Comparison of ENCODE assay signal across 31 cellular contexts in genomic region chr3:126264952-126265351, GRCh38.
DNase-seq lines count a peak whose midpoint lies in the region; ATAC-seq, FAIRE-seq and TF ChIP-seq lines count a peak whose summit lies in the region.
"Had no signal": no experiment of that assay in that cellular context is flagged by ENCODE, and none has a peak within 500 bp of the region (broad histone marks: within the 10 kb centered on the region; RNA-seq: fewer than 3 reads in every experiment).

No MANE protein-coding gene starts in this region.

- H3K79me1 ChIP-seq in IMR-90 (ENCODE audit: low read depth in 1 of 2, low read length in 2 of 2) (no peaks in the 10 kb centered on the region), H1 (ENCODE audit: low read depth, low read length) (no peaks in the 10 kb centered on the region)

- H3K79me2 ChIP-seq in H1 (ENCODE audit: control insufficient read depth in 1 of 2, insufficient read depth in 2 of 2, low read length in 2 of 2): no peaks in the 10 kb centered on the region

- H2BK20ac ChIP-seq in IMR-90 (ENCODE audit: low read depth, low read length) (no peak overlapping the region), H1 (ENCODE audit: low read length) (no peak overlapping the region)

- TF ChIP-seq POLR2A in IMR-90 (IDR thresholded peaks at IDR 0.05; ENCODE audit: low read depth, low read length) (no peak), H1 (IDR thresholded peaks at IDR 0.05; ENCODE audit: control extremely low read depth in 1 of 2, low read depth in 2 of 2, low read length in 2 of 2) (no peak)

- 20% methylated on average over 1 of the region's 12 CpGs; no CpG with 5 or more reads in 1 of the 2 experiments for WGBS in IMR-90 (ENCODE audit: extremely low coverage in 2 of 2, insufficient read length in 1 of 2), 2 experiments
- 89% methylated on average over 12 of the region's 12 CpGs; no CpG with 5 or more reads in 1 of the 2 experiments for WGBS in H1 (ENCODE audit: extremely low coverage in 1 of 2, insufficient coverage in 1 of 2, insufficient read length in 1 of 2, insufficient replicate concordance in 2 of 2, low coverage in 1 of 2, low lambda C conversion rate in 2 of 2, missing lambda C conversion rate in 1 of 2), 2 experiments

- H4K5ac ChIP-seq in IMR-90 (ENCODE audit: low read depth, low read length) (no peak overlapping the region), H1 (ENCODE audit: insufficient read length, low read depth, low read length) (no peak overlapping the region)

- H3K56ac ChIP-seq in IMR-90 (ENCODE audit: extremely low read depth, insufficient read depth, low read length) (no peak overlapping the region), H1 (replicated peaks; ENCODE audit: insufficient read length, low read depth, low read length) (no peak overlapping the region)

- ATAC-seq in IMR-90 (ENCODE audit: low read depth) (no peak), thoracic aorta (ENCODE audit: insufficient number of reproducible peaks, low FRiP score, low read depth) (no peak), HG02763 (IDR thresholded peaks at IDR 0.05; ENCODE audit: unreplicated experiment) (no peak)
- ATAC-seq: left lung; stimulated activated effector memory CD8-positive, alpha-beta T cell treated with anti-CD3 and anti-CD28 coated beads, Interleukin-12 subunit alpha, Interleukin-12 subunit beta, amount 100 ng/mL, for 72 hours had no signal

- no peak overlapping the region for H2AK5ac ChIP-seq in IMR-90 (ENCODE audit: low read depth, low read length)
- H2AK5ac ChIP-seq in H1 (ENCODE audit: low read depth, low read length): no peak overlapping the region

- H2AK9ac ChIP-seq in IMR-90 (replicated peaks; ENCODE audit: low read depth, low read length, poor library complexity): peak overlapping the region; percentile 69

- TF ChIP-seq CTCF in IMR-90 (conservative IDR thresholded peaks at IDR 0.05; ENCODE audit: low read depth, low read length): no peak
- TF ChIP-seq CTCF in H1 (IDR thresholded peaks at IDR 0.05; ENCODE audit: control extremely low read depth in 1 of 3, insufficient read depth in 1 of 3, low read depth in 1 of 3, low read length in 3 of 3): peak in 2 of 3 experiments; percentile 20 to 28; a peak in 2 of 4 replicates
- no peak for TF ChIP-seq CTCF in mesothelial cell of epicardium (IDR thresholded peaks at IDR 0.05; ENCODE audit: unreplicated experiment)
- TF ChIP-seq CTCF in thoracic aorta (IDR thresholded peaks at IDR 0.05): no peak

- no peak overlapping the region for H3K18ac ChIP-seq in IMR-90 (ENCODE audit: low read depth, low read length)
- H3K18ac ChIP-seq in H1 (ENCODE audit: extremely low read depth, low read length): no peak overlapping the region

- peaks cover 4% of the 10 kb centered on the region for H3K9me3 ChIP-seq in IMR-90 (ENCODE audit: control insufficient read depth, insufficient read depth, low read length)
- H3K9me3 ChIP-seq in H1 (ENCODE audit: insufficient read depth in 2 of 2, low read depth in 1 of 2, low read length in 1 of 2): peaks cover 0 to 4% of the 10 kb centered on the region in 2 experiments; a peak in 1 of 4 replicates
- no peaks in the 10 kb centered on the region for H3K9me3 ChIP-seq in thoracic aorta
- H3K9me3 ChIP-seq: BLaER1, left lung, SJCRH30 had no signal

- no peak for FAIRE-seq in H1 (lab: Jason Lieb, UNC)
- FAIRE-seq: GM12891, islet of Langerhans, RCC 7860 had no signal

- H3K23me2 ChIP-seq in H1 (ENCODE audit: low read depth, low read length): peaks cover 13% of the 10 kb centered on the region

- in situ Hi-C loops in IMR-90 (cut with MboI; ENCODE audit: low sequenced_read_pairs): no loop called here

- H3K4me3 Mint-ChIP-seq in mesothelial cell of epicardium: no peak overlapping the region
- H3K4me3 Mint-ChIP-seq: activated naive CD8-positive, alpha-beta T cell; stimulated activated effector memory CD8-positive, alpha-beta T cell treated with anti-CD3 and anti-CD28 coated beads, Interleukin-12 subunit alpha, Interleukin-12 subunit beta, amount 100 ng/mL, for 72 hours had no signal

- no TSS peak for BruUV-seq in IMR-90 (replicated peaks; lab: Mats Ljungman, UMichigan)

- peak overlapping the region; percentile 39 for H2AFZ ChIP-seq in IMR-90 (replicated peaks; ENCODE audit: low read length, poor library complexity)
- H2AFZ ChIP-seq in H1 (ENCODE audit: low read length): no peak overlapping the region

- intact Hi-C loops in IMR-90 (cut with micrococcal nuclease): no loop called here

- H3K36me3 ChIP-seq in IMR-90 (ENCODE audit: control insufficient read depth, insufficient read depth, low read length) (no peaks in the 10 kb centered on the region), H1 (ENCODE audit: control insufficient read depth in 2 of 4, insufficient read depth in 4 of 4, low read length in 3 of 4) (no peaks in the 10 kb centered on the region), thoracic aorta (no peaks in the 10 kb centered on the region)
- H3K36me3 ChIP-seq: BLaER1, cardiac muscle cell, left lung, SJCRH30 had no signal

- no peak for DNase-seq in IMR-90
- peak in 1 of 2 experiments; percentile 49 for DNase-seq in H1 (ENCODE audit: low read depth in 1 of 2, low spot score in 2 of 2)
- DNase-seq in mesothelial cell of epicardium (ENCODE audit: low spot score in 2 of 2, unreplicated experiment in 2 of 2): no peak
- no peak for DNase-seq in thoracic aorta (ENCODE audit: low spot score)
- no peak for DNase-seq in NCI-H2107 treated with DMSO at 0.1 percent for 48 hours (lab: John Stamatoyannopoulos, UW; ENCODE audit: unreplicated experiment)
- DNase-seq in activated effector memory CD4-positive, alpha-beta T cell treated with anti-CD3 and anti-CD28 coated beads, Interleukin-2, amount 50 U/mL, for 16 hours: no peak
- no peak for DNase-seq in GM03348 (ENCODE audit: low spot score)
- DNase-seq: activated CD4-positive, alpha-beta T cell treated with anti-CD3 and anti-CD28 coated beads for 48 hours; activated CD8-positive, alpha-beta memory T cell treated with anti-CD3 and anti-CD28 coated beads for 24 hours; activated T-cell treated with anti-CD3 and anti-CD28 coated beads for 4 hours; dermis blood vessel endothelial cell; Kasumi-1; left lung; mesenchymal stem cell; MV-4-11; NCI-H146; NCI-H446; NCI-H774; SJCRH30; SW 1271; T1000 had no signal

- H3K4me3 ChIP-seq in IMR-90 (ENCODE audit: insufficient read depth, low read depth, low read length) (no peak overlapping the region), H1 (ENCODE audit: extremely low read depth in 1 of 4, insufficient read depth in 2 of 4, low read depth in 3 of 4, low read length in 4 of 4) (no peak overlapping the region), thoracic aorta (no peak overlapping the region)
- H3K4me3 ChIP-seq: BLaER1, cardiac muscle cell, left lung, SJCRH30 had no signal

- H2BK15ac ChIP-seq in IMR-90 (ENCODE audit: low read depth, low read length): 0 out of 3 replicates have a peak overlapping the region, but pooled peaks have one; percentile 43
- no peak overlapping the region for H2BK15ac ChIP-seq in H1 (ENCODE audit: low read length)

- no peaks in the 10 kb centered on the region for H3K27me3 Mint-ChIP-seq in mesothelial cell of epicardium (ENCODE audit: low read depth)

- peak overlapping the region; percentile 93 for H3K27ac Mint-ChIP-seq in mesothelial cell of epicardium
- H3K27ac Mint-ChIP-seq: activated naive CD8-positive, alpha-beta T cell; activated T-helper 2 cell treated with anti-CD3 and anti-CD28 coated beads, Interferon-gamma antibody, Interleukin-2, Interleukin-4, amounts not matched to agents 10 μg/mL and 5 μg/mL and 100 μg/mL, durations not matched to agents 14 hours and 24 hours and 36 hours; stimulated activated effector memory CD8-positive, alpha-beta T cell treated with anti-CD3 and anti-CD28 coated beads, Interleukin-12 subunit alpha, Interleukin-12 subunit beta, amount 100 ng/mL, for 72 hours had no signal

- H3K23ac ChIP-seq in IMR-90 (ENCODE audit: low read depth, low read length) (no peak overlapping the region), H1 (ENCODE audit: insufficient read length) (no peak overlapping the region)

- H2BK5ac ChIP-seq in IMR-90 (ENCODE audit: low read depth, low read length, poor library complexity, severe bottlenecking) (no peak overlapping the region), H1 (ENCODE audit: low read depth, low read length) (no peak overlapping the region)

- H3K4ac ChIP-seq in IMR-90 (ENCODE audit: low read depth, low read length) (peak overlapping the region; percentile 31; the same call in 1 of the 2 replicates), H1 (replicated peaks; ENCODE audit: insufficient read length, low read depth, low read length) (no peak overlapping the region)

- peak overlapping the region; percentile 27; the same call in 1 of the 2 replicates for H4K91ac ChIP-seq in IMR-90 (ENCODE audit: insufficient read depth, low read depth, low read length)
- H4K91ac ChIP-seq in H1 (replicated peaks; ENCODE audit: insufficient read length, low read length): no peak overlapping the region

- 0 out of 2 replicates have a peak overlapping the region, but pooled peaks have one; percentile 17 for H2BK12ac ChIP-seq in H1 (ENCODE audit: low read depth, low read length)

- peaks cover 17% of the 10 kb centered on the region for H3K4me1 ChIP-seq in IMR-90 (ENCODE audit: control insufficient read depth, insufficient read depth, low read length)
- H3K4me1 ChIP-seq in H1 (replicated peaks in 1 of 4; ENCODE audit: control insufficient read depth in 3 of 4, insufficient read depth in 4 of 4, low read length in 3 of 4): peaks cover 0 to 28% (median 14%) of the 10 kb centered on the region in 4 experiments; a peak in 6 of 7 replicates
- peaks cover 42 to 68% of the 10 kb centered on the region in 2 donors for H3K4me1 ChIP-seq in thoracic aorta (ENCODE audit: control insufficient read depth in 1 of 2, low read depth in 2 of 2)
- H3K4me1 ChIP-seq: SJCRH30 had no signal

- TF ChIP-seq EP300 in H1 (IDR thresholded peaks at IDR 0.05; ENCODE audit: borderline replicate concordance in 1 of 2, low read depth in 2 of 2, low read length in 2 of 2): no peak

- H4K8ac ChIP-seq in IMR-90 (ENCODE audit: low read depth in 2 of 2, low read length in 2 of 2) (no peak overlapping the region), H1 (ENCODE audit: extremely low read depth, insufficient read depth, low read length) (no peak overlapping the region)

- H3K27me3 ChIP-seq in IMR-90 (ENCODE audit: control insufficient read depth, insufficient read depth, low read length) (no peaks in the 10 kb centered on the region), H1 (replicated peaks in 1 of 4; ENCODE audit: control insufficient read depth in 3 of 4, extremely low read depth in 1 of 4, insufficient read depth in 3 of 4, low read length in 3 of 4) (peaks cover 0 to 9% (median 6%) of the 10 kb centered on the region in 4 experiments; a peak in 3 of 7 replicates), thoracic aorta (replicated peaks; ENCODE audit: insufficient read depth) (no peaks in the 10 kb centered on the region)
- H3K27me3 ChIP-seq: cardiac muscle cell, SJCRH30 had no signal

- no peaks in the 10 kb centered on the region for H3K36me3 Mint-ChIP-seq in mesothelial cell of epicardium
- H3K36me3 Mint-ChIP-seq: activated naive CD8-positive, alpha-beta T cell; stimulated activated effector memory CD8-positive, alpha-beta T cell treated with anti-CD3 and anti-CD28 coated beads, Interleukin-12 subunit alpha, Interleukin-12 subunit beta, amount 100 ng/mL, for 72 hours had no signal

- H3K9me1 ChIP-seq in IMR-90 (ENCODE audit: insufficient read depth, low read length): peaks cover 15% of the 10 kb centered on the region

- no peaks in the 10 kb centered on the region for H4K20me1 ChIP-seq in IMR-90 (ENCODE audit: insufficient read depth, low read length)
- no peaks in the 10 kb centered on the region for H4K20me1 ChIP-seq in H1 (replicated peaks in 1 of 2; ENCODE audit: control insufficient read depth in 1 of 2, insufficient read depth in 2 of 2, low read length in 2 of 2)
- H4K20me1 ChIP-seq: BLaER1 had no signal

- dilution Hi-C loops in IMR-90 (cut with HindIII; ENCODE audit: low sequenced_read_pairs, unreplicated experiment): no loop called here

- H3K4me2 ChIP-seq in IMR-90 (ENCODE audit: low read depth, low read length) (no peak overlapping the region), H1 (ENCODE audit: insufficient read depth in 1 of 2, low read depth in 2 of 2, low read length in 2 of 2) (no peak overlapping the region)
- H3K4me2 ChIP-seq: BLaER1 had no signal

- POLR2A ChIA-PET in IMR-90 (lab: Charles Lee; ENCODE audit: unreplicated experiment) (interaction anchor here (0.6 kb wide), 1 partner anchor 212 kb away, joined by 3 read pairs; no protein-coding TSS in a partner anchor), H1 (lab: Charles Lee; ENCODE audit: partially characterized antibody) (interaction anchor here (0.8 to 1.7 kb wide), 2 partner anchors 23 to 90 kb away, joined by 4 to 5 read pairs; no protein-coding TSS in a partner anchor)

- H3K14ac ChIP-seq in IMR-90 (replicated peaks; ENCODE audit: low read depth, low read length): no peak overlapping the region
- H3K14ac ChIP-seq in H1 (ENCODE audit: insufficient read length): no peak overlapping the region

- TF ChIP-seq RAD21 in IMR-90 (IDR thresholded peaks at IDR 0.05; ENCODE audit: low read length) (no peak), H1 (IDR thresholded peaks at IDR 0.05 in 1 of 2, conservative IDR thresholded peaks at IDR 0.05 in 1 of 2; ENCODE audit: low read depth in 2 of 2, low read length in 2 of 2) (peak; percentile 22 to 41; a peak in 3 of 4 replicates)

- peaks cover 47% of the 10 kb centered on the region for H3K4me1 Mint-ChIP-seq in mesothelial cell of epicardium

- H3K27ac ChIP-seq in IMR-90 (ENCODE audit: insufficient read depth, low read length): no peak overlapping the region
- no peak overlapping the region for H3K27ac ChIP-seq in H1 (ENCODE audit: low read depth, low read length)
- peak overlapping the region; percentile 23 to 97 for H3K27ac ChIP-seq in thoracic aorta
- H3K27ac ChIP-seq: BLaER1, cardiac muscle cell, left lung, SJCRH30, VCaP had no signal

- H3K9ac ChIP-seq in IMR-90 (ENCODE audit: low read depth, low read length) (no peak overlapping the region), H1 (replicated peaks in 1 of 4; ENCODE audit: extremely low read depth in 1 of 4, low read depth in 3 of 4, low read length in 3 of 4) (no peak overlapping the region)
- H3K9ac ChIP-seq: BLaER1 had no signal

- H2BK120ac ChIP-seq in IMR-90 (ENCODE audit: low read depth, low read length) (no peak overlapping the region), H1 (replicated peaks; ENCODE audit: low read depth, low read length) (no peak overlapping the region)

- H3K9me3 Mint-ChIP-seq in mesothelial cell of epicardium: no peaks in the 10 kb centered on the region
- H3K9me3 Mint-ChIP-seq: activated T-helper 2 cell treated with anti-CD3 and anti-CD28 coated beads, Interferon-gamma antibody, Interleukin-2, Interleukin-4, amounts not matched to agents 10 μg/mL and 5 μg/mL and 100 μg/mL, durations not matched to agents 14 hours and 24 hours and 36 hours; stimulated activated effector memory CD8-positive, alpha-beta T cell treated with anti-CD3 and anti-CD28 coated beads, Interleukin-12 subunit alpha, Interleukin-12 subunit beta, amount 100 ng/mL, for 72 hours had no signal

- CTCF ChIA-PET in IMR-90 (lab: Yijun Ruan, JAX) (no interaction called here), H1 (lab: Charles Lee; ENCODE audit: partially characterized antibody) (interaction anchor here (0.6 to 2.1 kb wide), 11 partner anchors 18 to 700 kb away, joined by 3 to 11 read pairs (median 4); no protein-coding TSS in a partner anchor)

Comparison
In these comparisons a context has a peak if more than half of its experiments do, and no peak if none do; other contexts are left out.
1. H3K27ac ChIP-seq: peak in thoracic aorta (2 of 2); none in IMR-90 (single experiment) and H1 (single experiment).
2. CTCF ChIP-seq: peak in H1 (2 of 3); none in IMR-90 (single experiment), mesothelial cell of epicardium (single experiment) and thoracic aorta (single experiment).